ENCODE assay signal across 11 cellular contexts in the genomic region with DNA sequence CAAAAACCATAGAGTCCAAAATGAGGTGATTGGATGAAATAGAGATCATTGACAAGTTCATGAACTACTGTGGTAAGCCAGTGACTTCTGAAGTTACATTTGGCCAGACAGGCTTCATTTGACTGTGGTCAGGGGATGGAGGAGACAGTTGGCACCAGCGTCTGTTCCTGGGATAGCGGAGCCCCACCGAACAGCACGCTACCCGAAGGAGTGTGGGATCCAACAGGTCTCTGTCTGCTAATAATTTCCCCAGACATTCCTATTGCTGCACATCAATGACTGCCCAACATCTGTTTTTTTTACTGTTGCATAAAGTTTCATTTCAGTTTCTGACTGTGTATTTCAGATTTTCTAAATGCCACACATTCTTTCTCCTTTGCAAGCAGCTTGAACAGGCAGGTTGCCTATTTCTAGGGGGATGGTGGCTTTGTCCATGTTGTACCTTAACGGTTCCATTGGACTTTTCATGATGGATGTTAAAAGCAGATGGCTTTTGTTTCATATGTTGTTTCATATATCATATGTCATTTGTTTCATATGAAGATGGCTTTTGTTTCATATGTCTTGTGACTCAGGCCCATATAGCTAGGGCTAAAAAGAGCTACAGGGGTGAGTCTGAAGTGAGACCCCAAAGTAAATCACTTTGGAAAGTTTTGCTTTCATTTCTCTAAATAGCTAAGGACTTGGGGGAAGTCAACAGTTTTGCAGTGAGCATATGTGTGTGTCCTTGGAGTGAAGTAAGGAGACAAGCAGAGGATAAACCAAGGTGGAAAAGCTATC.
A peak's percentile ranks its signal among the peaks of the same experiment; 100 is the strongest.
DNase-seq lines count a peak whose midpoint lies in the region; ATAC-seq, FAIRE-seq and TF ChIP-seq lines count a peak whose summit lies in the region.
"Had no signal": no experiment of that assay in that cellular context is flagged by ENCODE, and none has a peak within 500 bp of the region (broad histone marks: within the 10 kb centered on the region; RNA-seq: fewer than 3 reads in every experiment).

No MANE protein-coding gene starts in this region.

- peaks cover 20% of the 10 kb centered on the region for H3K4me1 Mint-ChIP-seq in mesothelial cell of epicardium

- H3K27ac Mint-ChIP-seq in mesothelial cell of epicardium, result peak overlapping the region; percentile 65
- H3K27ac Mint-ChIP-seq: activated T-helper 2 cell treated with anti-CD3 and anti-CD28 coated beads, Interferon-gamma antibody, Interleukin-2, Interleukin-4, amounts not matched to agents 10 μg/mL and 5 μg/mL and 100 μg/mL, durations not matched to agents 14 hours and 24 hours and 36 hours had no signal

- TF ChIP-seq CTCF in mesothelial cell of epicardium (IDR thresholded peaks at IDR 0.05; ENCODE audit: unreplicated experiment), result no peak

- H3K4me3 Mint-ChIP-seq in mesothelial cell of epicardium, result no peak overlapping the region

- peaks cover 12% of the 10 kb centered on the region for H3K36me3 Mint-ChIP-seq in mesothelial cell of epicardium

- DNase-seq in GM12892 (ENCODE audit: insufficient read length), result no peak
- peak; percentile 54 for DNase-seq in RPMI7951 (ENCODE audit: low read depth)
- no peak for DNase-seq in mesothelial cell of epicardium (ENCODE audit: low spot score in 2 of 2, unreplicated experiment in 2 of 2)
- DNase-seq in NK-92 (lab: John Stamatoyannopoulos, UW; ENCODE audit: unreplicated experiment), result no peak
- DNase-seq in activated CD4-positive, CD25-positive, alpha-beta regulatory T cell (lab: John Stamatoyannopoulos, UW), result no peak
- no peak for DNase-seq in HuH-7 (ENCODE audit: low spot score)
- no peak for DNase-seq in activated CD4-positive, alpha-beta T cell treated with anti-CD3 and anti-CD28 coated beads for 4 hours
- DNase-seq: DMS79, erythroblast had no signal

- H3K9me3 Mint-ChIP-seq in mesothelial cell of epicardium, result peaks cover 5% of the 10 kb centered on the region
- H3K9me3 Mint-ChIP-seq: activated T-helper 2 cell treated with anti-CD3 and anti-CD28 coated beads, Interferon-gamma antibody, Interleukin-2, Interleukin-4, amounts not matched to agents 10 μg/mL and 5 μg/mL and 100 μg/mL, durations not matched to agents 14 hours and 24 hours and 36 hours had no signal

- H3K27me3 Mint-ChIP-seq in mesothelial cell of epicardium (ENCODE audit: low read depth), result no peaks in the 10 kb centered on the region

- FAIRE-seq in GM12892 (lab: Jason Lieb, UNC), result peak; percentile 46

- no peak for TF ChIP-seq POLR2A in GM12892 (IDR thresholded peaks at IDR 0.05; ENCODE audit: low read depth, low read length)

- ATAC-seq in HG02642 (IDR thresholded peaks at IDR 0.05; ENCODE audit: poor library complexity, unreplicated experiment), result peak; percentile 44
